ENCODE assay signal across 2 cellular contexts in the genomic region with DNA sequence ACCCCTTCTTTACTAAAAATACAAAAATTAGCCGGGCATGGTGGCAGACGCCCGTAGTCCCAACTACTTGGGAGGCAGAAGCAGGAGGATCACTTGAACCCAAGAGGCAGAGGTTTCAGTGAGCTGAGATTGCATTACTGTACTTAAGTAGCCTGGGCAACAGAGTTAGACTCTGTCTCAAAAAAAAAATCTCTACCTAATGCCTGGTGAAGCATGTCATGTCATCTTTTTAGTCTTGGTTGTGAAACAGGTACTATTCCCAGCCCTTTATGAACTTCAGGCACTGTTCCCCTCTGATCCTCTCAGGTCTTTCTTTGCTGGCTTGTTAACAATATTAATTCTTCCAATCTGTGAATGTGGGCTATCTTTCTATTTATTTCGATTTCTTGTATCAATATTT.
TF ChIP-seq lines count a peak whose summit lies in the region.

No MANE protein-coding gene starts in this region.

TF ChIP-seq in WTC11, 78 proteins besides CTCF, POLR2A, EP300 and RAD21:
- TF ChIP-seq, protein P1, sequence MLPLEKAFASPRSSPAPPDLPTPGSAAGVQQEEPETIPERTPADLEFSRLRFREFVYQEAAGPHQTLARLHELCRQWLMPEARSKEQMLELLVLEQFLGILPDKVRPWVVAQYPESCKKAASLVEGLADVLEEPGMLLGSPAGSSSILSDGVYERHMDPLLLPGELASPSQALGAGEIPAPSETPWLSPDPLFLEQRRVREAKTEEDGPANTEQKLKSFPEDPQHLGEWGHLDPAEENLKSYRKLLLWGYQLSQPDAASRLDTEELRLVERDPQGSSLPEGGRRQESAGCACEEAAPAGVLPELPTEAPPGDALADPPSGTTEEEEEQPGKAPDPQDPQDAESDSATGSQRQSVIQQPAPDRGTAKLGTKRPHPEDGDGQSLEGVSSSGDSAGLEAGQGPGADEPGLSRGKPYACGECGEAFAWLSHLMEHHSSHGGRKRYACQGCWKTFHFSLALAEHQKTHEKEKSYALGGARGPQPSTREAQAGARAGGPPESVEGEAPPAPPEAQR (CRISPR knock-in tag; IDR thresholded peaks at IDR 0.05) = no peak
- no peak for TF ChIP-seq ZNF219 (CRISPR knock-in tag; IDR thresholded peaks at IDR 0.05; ENCODE audit: borderline replicate concordance)
- TF ChIP-seq, protein P2, sequence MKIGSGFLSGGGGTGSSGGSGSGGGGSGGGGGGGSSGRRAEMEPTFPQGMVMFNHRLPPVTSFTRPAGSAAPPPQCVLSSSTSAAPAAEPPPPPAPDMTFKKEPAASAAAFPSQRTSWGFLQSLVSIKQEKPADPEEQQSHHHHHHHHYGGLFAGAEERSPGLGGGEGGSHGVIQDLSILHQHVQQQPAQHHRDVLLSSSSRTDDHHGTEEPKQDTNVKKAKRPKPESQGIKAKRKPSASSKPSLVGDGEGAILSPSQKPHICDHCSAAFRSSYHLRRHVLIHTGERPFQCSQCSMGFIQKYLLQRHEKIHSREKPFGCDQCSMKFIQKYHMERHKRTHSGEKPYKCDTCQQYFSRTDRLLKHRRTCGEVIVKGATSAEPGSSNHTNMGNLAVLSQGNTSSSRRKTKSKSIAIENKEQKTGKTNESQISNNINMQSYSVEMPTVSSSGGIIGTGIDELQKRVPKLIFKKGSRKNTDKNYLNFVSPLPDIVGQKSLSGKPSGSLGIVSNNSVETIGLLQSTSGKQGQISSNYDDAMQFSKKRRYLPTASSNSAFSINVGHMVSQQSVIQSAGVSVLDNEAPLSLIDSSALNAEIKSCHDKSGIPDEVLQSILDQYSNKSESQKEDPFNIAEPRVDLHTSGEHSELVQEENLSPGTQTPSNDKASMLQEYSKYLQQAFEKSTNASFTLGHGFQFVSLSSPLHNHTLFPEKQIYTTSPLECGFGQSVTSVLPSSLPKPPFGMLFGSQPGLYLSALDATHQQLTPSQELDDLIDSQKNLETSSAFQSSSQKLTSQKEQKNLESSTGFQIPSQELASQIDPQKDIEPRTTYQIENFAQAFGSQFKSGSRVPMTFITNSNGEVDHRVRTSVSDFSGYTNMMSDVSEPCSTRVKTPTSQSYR (CRISPR knock-in tag; IDR thresholded peaks at IDR 0.05) = no peak

TF ChIP-seq in SK-N-SH, 30 proteins besides CTCF, POLR2A, EP300 and RAD21:
- TF ChIP-seq SIN3A (IDR thresholded peaks at IDR 0.05; ENCODE audit: borderline replicate concordance, low read depth, low read length) (no peak), RCOR1 (IDR thresholded peaks at IDR 0.05; ENCODE audit: low read length) (no peak), NFIC (IDR thresholded peaks at IDR 0.05; ENCODE audit: borderline replicate concordance) (no peak), FOXM1 (IDR thresholded peaks at IDR 0.05; ENCODE audit: low read depth) (no peak), YY1 (IDR thresholded peaks at IDR 0.05; ENCODE audit: low read depth) (no peak), FOSL2 (IDR thresholded peaks at IDR 0.05; ENCODE audit: borderline replicate concordance, low read depth) (no peak)
- TF ChIP-seq, protein P3, sequence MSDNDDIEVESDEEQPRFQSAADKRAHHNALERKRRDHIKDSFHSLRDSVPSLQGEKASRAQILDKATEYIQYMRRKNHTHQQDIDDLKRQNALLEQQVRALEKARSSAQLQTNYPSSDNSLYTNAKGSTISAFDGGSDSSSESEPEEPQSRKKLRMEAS (IDR thresholded peaks at IDR 0.05; ENCODE audit: low read depth) = no peak
- TF ChIP-seq, protein P4, sequence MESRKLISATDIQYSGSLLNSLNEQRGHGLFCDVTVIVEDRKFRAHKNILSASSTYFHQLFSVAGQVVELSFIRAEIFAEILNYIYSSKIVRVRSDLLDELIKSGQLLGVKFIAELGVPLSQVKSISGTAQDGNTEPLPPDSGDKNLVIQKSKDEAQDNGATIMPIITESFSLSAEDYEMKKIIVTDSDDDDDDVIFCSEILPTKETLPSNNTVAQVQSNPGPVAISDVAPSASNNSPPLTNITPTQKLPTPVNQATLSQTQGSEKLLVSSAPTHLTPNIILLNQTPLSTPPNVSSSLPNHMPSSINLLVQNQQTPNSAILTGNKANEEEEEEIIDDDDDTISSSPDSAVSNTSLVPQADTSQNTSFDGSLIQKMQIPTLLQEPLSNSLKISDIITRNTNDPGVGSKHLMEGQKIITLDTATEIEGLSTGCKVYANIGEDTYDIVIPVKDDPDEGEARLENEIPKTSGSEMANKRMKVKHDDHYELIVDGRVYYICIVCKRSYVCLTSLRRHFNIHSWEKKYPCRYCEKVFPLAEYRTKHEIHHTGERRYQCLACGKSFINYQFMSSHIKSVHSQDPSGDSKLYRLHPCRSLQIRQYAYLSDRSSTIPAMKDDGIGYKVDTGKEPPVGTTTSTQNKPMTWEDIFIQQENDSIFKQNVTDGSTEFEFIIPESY (IDR thresholded peaks at IDR 0.05; ENCODE audit: borderline replicate concordance, low read depth) = no peak
- TF ChIP-seq, protein P5, sequence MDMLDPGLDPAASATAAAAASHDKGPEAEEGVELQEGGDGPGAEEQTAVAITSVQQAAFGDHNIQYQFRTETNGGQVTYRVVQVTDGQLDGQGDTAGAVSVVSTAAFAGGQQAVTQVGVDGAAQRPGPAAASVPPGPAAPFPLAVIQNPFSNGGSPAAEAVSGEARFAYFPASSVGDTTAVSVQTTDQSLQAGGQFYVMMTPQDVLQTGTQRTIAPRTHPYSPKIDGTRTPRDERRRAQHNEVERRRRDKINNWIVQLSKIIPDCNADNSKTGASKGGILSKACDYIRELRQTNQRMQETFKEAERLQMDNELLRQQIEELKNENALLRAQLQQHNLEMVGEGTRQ (IDR thresholded peaks at IDR 0.05; ENCODE audit: borderline replicate concordance, low read depth, low read length) = no peak
